In the genomic region with DNA sequence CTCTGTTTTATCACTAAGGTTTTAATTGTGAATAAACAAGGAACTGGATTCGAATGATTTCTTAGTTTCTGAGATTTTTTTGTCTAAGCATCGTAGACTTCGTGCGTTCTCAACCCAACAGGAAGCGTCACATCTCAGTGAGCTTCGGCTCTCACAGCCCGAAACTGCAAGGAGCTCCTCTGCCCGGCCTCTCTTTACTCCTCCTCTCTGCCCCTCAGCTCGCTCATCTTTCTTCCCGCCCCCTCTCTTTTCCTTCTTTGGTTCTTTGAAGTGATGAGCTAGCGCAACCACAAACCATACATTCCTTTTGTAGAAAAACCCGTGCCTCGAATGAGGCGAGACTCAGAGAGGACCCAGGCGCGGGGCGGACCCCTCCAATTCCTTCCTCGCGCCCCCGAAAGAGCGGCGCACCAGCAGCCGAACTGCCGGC, we compare ENCODE assay signal across 8 cellular contexts. TPM values are rescaled to one million over a fixed set of nuclear protein-coding genes. Genes with fewer than 3 reads are reported as not detected.
DNase-seq lines count a peak whose midpoint lies in the region; ATAC-seq and TF ChIP-seq lines count a peak whose summit lies in the region.

No MANE protein-coding gene starts in this region.

- H3K36me3 ChIP-seq in endodermal cell (ENCODE audit: control insufficient read depth, insufficient read depth, low read length) (no peaks in the 10 kb centered on the region), mucosa of stomach (ENCODE audit: control insufficient read depth, insufficient read depth, low read length) (no peaks in the 10 kb centered on the region)

- H3K4me1 Mint-ChIP-seq in WTC11 (peaks cover 13% of the 10 kb centered on the region), endodermal cell (peaks cover 26% of the 10 kb centered on the region)

- CTCF ChIA-PET in WTC11 (lab: Charles Lee), result interaction anchor here (0.6 to 2.6 kb wide), 11 partner anchors 9 to 676 kb away, joined by 3 to 28 read pairs (median 3); a partner anchor contains a TSS

- H3K27me3 Mint-ChIP-seq in WTC11 (ENCODE audit: low read depth) (peaks cover 89% of the 10 kb centered on the region), endodermal cell (ENCODE audit: insufficient read depth) (peaks cover 82% of the 10 kb centered on the region)

- peaks cover 77% of the 10 kb centered on the region for H3K27me3 ChIP-seq in endodermal cell (ENCODE audit: control insufficient read depth, insufficient read depth, low read length, poor library complexity, severe bottlenecking)
- peaks cover 8% of the 10 kb centered on the region for H3K27me3 ChIP-seq in mucosa of stomach (ENCODE audit: control insufficient read depth, insufficient read depth, low read length)

- H3K9ac ChIP-seq in endodermal cell (ENCODE audit: extremely low read depth, low read length, poor library complexity, severe bottlenecking) (no peak overlapping the region), mucosa of stomach (ENCODE audit: low read length) (peak overlapping the region; percentile 35)

- H3K4me1 ChIP-seq in endodermal cell (ENCODE audit: control insufficient read depth, insufficient read depth, low read length) (no peaks in the 10 kb centered on the region), mucosa of stomach (ENCODE audit: control insufficient read depth, insufficient read depth, low read length) (peaks cover 34% of the 10 kb centered on the region)

- H3K4me3 ChIP-seq in endodermal cell (ENCODE audit: low read length), result peak overlapping the region; percentile 86
- peak overlapping the region; percentile 63 for H3K4me3 ChIP-seq in mucosa of stomach (ENCODE audit: low read length)

- H3K27ac ChIP-seq in endodermal cell (ENCODE audit: low read depth, low read length) (no peak overlapping the region), substantia nigra (ENCODE audit: low read depth, low read length, poor library complexity, severe bottlenecking) (peak overlapping the region; percentile 22)

- WGBS in endodermal cell (ENCODE audit: insufficient coverage in 1 of 2, insufficient read length in 1 of 2), 2 experiments, result 1% methylated on average over 12 to 24 of the region's 24 CpGs

- TF ChIP-seq CTCF in WTC11 (IDR thresholded peaks at IDR 0.05) (no peak), endodermal cell (conservative IDR thresholded peaks at IDR 0.05) (no peak)

- H3K4me3 Mint-ChIP-seq in WTC11 (peak overlapping the region; percentile 80), endodermal cell (peak overlapping the region; percentile 64)

- DNase-seq in A172 (ENCODE audit: low spot score), result peak; percentile 76
- no peak for DNase-seq in WTC11 (ENCODE audit: low spot score)
- DNase-seq in endodermal cell, result no peak
- peak in 4 of 49 donors; percentile 11 to 63 (median 35) for DNase-seq in substantia nigra (lab: John Stamatoyannopoulos, UW)
- no peak for DNase-seq in islet precursor cell

- no peaks in the 10 kb centered on the region for H3K9me3 ChIP-seq in endodermal cell (ENCODE audit: control insufficient read depth, low read length)
- no peaks in the 10 kb centered on the region for H3K9me3 ChIP-seq in mucosa of stomach (ENCODE audit: control insufficient read depth, low read length)

- no peaks in the 10 kb centered on the region for H3K9me3 Mint-ChIP-seq in WTC11
- H3K9me3 Mint-ChIP-seq in endodermal cell, result no peaks in the 10 kb centered on the region

- H3K36me3 Mint-ChIP-seq in WTC11 (no peaks in the 10 kb centered on the region), endodermal cell (ENCODE audit: low read depth) (no peaks in the 10 kb centered on the region)

- no peak overlapping the region for H3K27ac Mint-ChIP-seq in WTC11
- no peak overlapping the region for H3K27ac Mint-ChIP-seq in endodermal cell

- ATAC-seq in GM18870 (IDR thresholded peaks at IDR 0.05; ENCODE audit: unreplicated experiment) (peak; percentile 62), HG03097 (IDR thresholded peaks at IDR 0.05; ENCODE audit: low FRiP score, unreplicated experiment) (peak; percentile 49), WTC11 (peak; percentile 26)

- POLR2A ChIA-PET in WTC11 (lab: Charles Lee), result interaction anchor here (0.7 to 1.5 kb wide), 4 partner anchors 9 to 229 kb away, joined by 3 to 5 read pairs (median 4); a partner anchor contains a TSS

TF ChIP-seq in WTC11, 78 proteins besides CTCF, POLR2A, EP300 and RAD21:
- 0 out of 2 replicates have a peak, but pooled peaks have one; percentile 11 for TF ChIP-seq ETV6 (CRISPR knock-in tag; IDR thresholded peaks at IDR 0.05)
- TF ChIP-seq IRF2 (CRISPR knock-in tag; IDR thresholded peaks at IDR 0.05; ENCODE audit: borderline replicate concordance, low read depth), result no peak

RNA-seq across cellular contexts. Expression of a gene that starts 0.5 kb away (rescaled TPM):
- 127 and 155 TPM in 2 replicates for total RNA-seq in A172 (2014; rRNA removed; shearing (Covaris generic))
- 0.62 to 0.94 TPM (median 0.81 TPM) in 3 replicates for total RNA-seq in WTC11 (2021)
- total RNA-seq in endodermal cell, result under 1 TPM; 0.33 to 0.75 TPM
- 0.71 TPM for polyA plus RNA-seq in endodermal cell (2013, experiment 1 of 2)
- polyA plus RNA-seq in endodermal cell (2013, experiment 2 of 2), result 1.6 TPM

Comparison
In these comparisons a context has a peak if more than half of its experiments do, and no peak if none do; other contexts are left out.
1. RNA of a gene that starts 0.5 kb away (total RNA-seq): 127 to 155 TPM in A172; 0.62 to 0.94 TPM in WTC11 and 0.33 to 0.75 TPM in endodermal cell; every median in the first group is over 10 times any median in the second.
2. Peak in every context shown above with its lines, with median percentiles within 50 percentile points of each other: ATAC-seq.